ENCODE assay signal across 8 cellular contexts in genomic region chr1:176204655-176205054, GRCh38. TPM values are rescaled to one million over a fixed set of nuclear protein-coding genes. Genes with fewer than 3 reads are reported as not detected.
DNase-seq lines count a peak whose midpoint lies in the region; ATAC-seq and TF ChIP-seq lines count a peak whose summit lies in the region.
"Not testable (repeated sequence)": the region's sequence is repeated elsewhere in the genome, so short reads cannot be mapped to it uniquely, and the experiment has no call there.

No MANE protein-coding gene starts in this region.

- not testable (repeated sequence) for H3K27me3 Mint-ChIP-seq in T-helper 2 cell treated with Interferon-gamma antibody and Interleukin-4, amounts not matched to agents 5 μg/mL and 100 μg/mL, for 36 hours (ENCODE audit: low read depth); effector memory CD8-positive, alpha-beta T cell; neural progenitor cell (ENCODE audit: insufficient read depth, low read depth)
- H3K27me3 Mint-ChIP-seq in immature natural killer cell (ENCODE audit: low read depth in 3 of 3), result peaks cover 10 to 17% (median 13%) of the 10 kb centered on the region in 3 donors

- not testable (repeated sequence) for DNase-seq in DND-41; T-helper 2 cell treated with Interferon-gamma antibody and Interleukin-4, amounts not matched to agents 5 μg/mL and 100 μg/mL, for 36 hours (ENCODE audit: low spot score); activated naive CD4-positive, alpha-beta T cell treated with anti-CD3 and anti-CD28 coated beads, Interleukin-2, amount 50 U/mL, for 72 hours (ENCODE audit: low spot score in 2 of 2); effector memory CD8-positive, alpha-beta T cell; immature natural killer cell; neural progenitor cell (ENCODE audit: low spot score)
- DNase-seq in KBM-7 (peak; percentile 10), upper lobe of left lung (peak in 1 of 2 donors; percentile 33)

- TF ChIP-seq CTCF in DND-41 (IDR thresholded peaks at IDR 0.05; ENCODE audit: borderline replicate concordance, extremely low read depth, low read length, poor library complexity, severe bottlenecking); neural progenitor cell (IDR thresholded peaks at IDR 0.05); upper lobe of left lung (IDR thresholded peaks at IDR 0.05): not testable (repeated sequence)

- H3K27ac ChIP-seq in DND-41 (ENCODE audit: low read length), result peak overlapping the region; percentile 95; the same call in 1 of the 2 replicates
- H3K27ac ChIP-seq in neural progenitor cell, result not testable (repeated sequence)
- peak overlapping the region; percentile 3 to 99 (median 99) for H3K27ac ChIP-seq in upper lobe of left lung

- H3K27ac Mint-ChIP-seq in T-helper 2 cell treated with Interferon-gamma antibody and Interleukin-4, amounts not matched to agents 5 μg/mL and 100 μg/mL, for 36 hours; effector memory CD8-positive, alpha-beta T cell; neural progenitor cell: not testable (repeated sequence)
- peak overlapping the region; percentile 76 to 100 for H3K27ac Mint-ChIP-seq in activated naive CD4-positive, alpha-beta T cell treated with anti-CD3 and anti-CD28 coated beads, Interleukin-2, amount 50 U/mL, for 72 hours
- H3K27ac Mint-ChIP-seq in immature natural killer cell, result peak overlapping the region in 3 of 6 donors; percentile 30 to 47 (median 41)

- H3K4me3 ChIP-seq in DND-41 (ENCODE audit: low read depth in 1 of 2, low read length in 2 of 2) (peak overlapping the region in 1 of 2 experiments; percentile 77; a peak in 3 of 4 replicates), neural progenitor cell (peak overlapping the region; percentile 88), upper lobe of left lung (peak overlapping the region in 2 of 4 donors; percentile 81 to 98)

- H4K20me1 ChIP-seq in DND-41 (ENCODE audit: insufficient read depth, low read length) (peaks cover 61% of the 10 kb centered on the region), neural progenitor cell (ENCODE audit: low read depth) (peaks cover 36% of the 10 kb centered on the region)

- TF ChIP-seq POLR2A in upper lobe of left lung (IDR thresholded peaks at IDR 0.05), result not testable (repeated sequence)

- peak overlapping the region; percentile 96 for H3K9ac ChIP-seq in DND-41 (ENCODE audit: low read depth, low read length)
- H3K9ac ChIP-seq in neural progenitor cell, result not testable (repeated sequence)

- H3K4me1 ChIP-seq in DND-41 (ENCODE audit: insufficient read depth, low read length) (peaks cover 45% of the 10 kb centered on the region), neural progenitor cell (peaks cover 13% of the 10 kb centered on the region), upper lobe of left lung (peaks cover 28 to 39% (median 33%) of the 10 kb centered on the region in 4 donors)

- 72 to 76% methylated on average over 9 of the region's 9 CpGs for WGBS in upper lobe of left lung, 2 donors

- not testable (repeated sequence) for H2AFZ ChIP-seq in DND-41 (ENCODE audit: low read depth, low read length); neural progenitor cell (replicated peaks)

- H3K9me3 Mint-ChIP-seq in T-helper 2 cell treated with Interferon-gamma antibody and Interleukin-4, amounts not matched to agents 5 μg/mL and 100 μg/mL, for 36 hours; activated naive CD4-positive, alpha-beta T cell treated with anti-CD3 and anti-CD28 coated beads, Interleukin-2, amount 50 U/mL, for 72 hours; effector memory CD8-positive, alpha-beta T cell; immature natural killer cell: not testable (repeated sequence)
- H3K9me3 Mint-ChIP-seq in neural progenitor cell, result peaks cover 13% of the 10 kb centered on the region

- H3K36me3 ChIP-seq in DND-41 (ENCODE audit: insufficient read depth, low read length); neural progenitor cell; upper lobe of left lung: not testable (repeated sequence)

- H3K4me2 ChIP-seq in DND-41 (ENCODE audit: insufficient read depth, low read length) (peak overlapping the region; percentile 72), neural progenitor cell (peak overlapping the region; percentile 91)

- peak overlapping the region; percentile 96 for H3K4me3 Mint-ChIP-seq in T-helper 2 cell treated with Interferon-gamma antibody and Interleukin-4, amounts not matched to agents 5 μg/mL and 100 μg/mL, for 36 hours
- peak overlapping the region; percentile 89 to 94 for H3K4me3 Mint-ChIP-seq in effector memory CD8-positive, alpha-beta T cell
- peak overlapping the region; percentile 81 to 97 (median 94) for H3K4me3 Mint-ChIP-seq in immature natural killer cell
- H3K4me3 Mint-ChIP-seq in neural progenitor cell, result peak overlapping the region; percentile 97

- H3K36me3 Mint-ChIP-seq in T-helper 2 cell treated with Interferon-gamma antibody and Interleukin-4, amounts not matched to agents 5 μg/mL and 100 μg/mL, for 36 hours (ENCODE audit: low read depth), result peaks cover 15% of the 10 kb centered on the region
- peaks cover 23 to 43% of the 10 kb centered on the region in 2 donors for H3K36me3 Mint-ChIP-seq in activated naive CD4-positive, alpha-beta T cell treated with anti-CD3 and anti-CD28 coated beads, Interleukin-2, amount 50 U/mL, for 72 hours
- peaks cover 17% of the 10 kb centered on the region for H3K36me3 Mint-ChIP-seq in effector memory CD8-positive, alpha-beta T cell (ENCODE audit: insufficient read depth)
- not testable (repeated sequence) for H3K36me3 Mint-ChIP-seq in immature natural killer cell
- peaks cover 10% of the 10 kb centered on the region for H3K36me3 Mint-ChIP-seq in neural progenitor cell

- not testable (repeated sequence) for H3K27me3 ChIP-seq in DND-41 (ENCODE audit: insufficient read depth, low read length, poor library complexity); neural progenitor cell; upper lobe of left lung

- not testable (repeated sequence) for H3K9me3 ChIP-seq in DND-41 (ENCODE audit: insufficient read depth, low read length, severe bottlenecking); neural progenitor cell (ENCODE audit: low read depth); upper lobe of left lung

- H3K79me2 ChIP-seq in DND-41 (ENCODE audit: insufficient read depth, low read length) (peaks cover 83% of the 10 kb centered on the region), neural progenitor cell (ENCODE audit: low read depth) (peaks cover 83% of the 10 kb centered on the region)

- H3F3A ChIP-seq in neural progenitor cell (ENCODE audit: low read depth), result peaks cover 16% of the 10 kb centered on the region

- in situ Hi-C loops in KBM-7 (cut with MboI; ENCODE audit: low pct_unique_long_range_greater_than_20kb, low sequenced_read_pairs), result not testable (repeated sequence)

- ATAC-seq in DND-41 (ENCODE audit: insufficient read depth, low read depth); activated naive CD4-positive, alpha-beta T cell treated with anti-CD3 and anti-CD28 coated beads, Interleukin-2, amount 50 U/mL, for 72 hours; effector memory CD8-positive, alpha-beta T cell (replicated peaks); upper lobe of left lung (ENCODE audit: low FRiP score in 2 of 2): not testable (repeated sequence)

- peaks cover 32% of the 10 kb centered on the region for H3K4me1 Mint-ChIP-seq in T-helper 2 cell treated with Interferon-gamma antibody and Interleukin-4, amounts not matched to agents 5 μg/mL and 100 μg/mL, for 36 hours (ENCODE audit: low read depth)
- peaks cover 48 to 55% of the 10 kb centered on the region in 2 donors for H3K4me1 Mint-ChIP-seq in effector memory CD8-positive, alpha-beta T cell (ENCODE audit: low read depth in 2 of 2)
- H3K4me1 Mint-ChIP-seq in immature natural killer cell (peaks cover 58 to 78% of the 10 kb centered on the region in 2 donors), neural progenitor cell (peaks cover 20% of the 10 kb centered on the region)

- TF ChIP-seq EP300 in upper lobe of left lung (IDR thresholded peaks at IDR 0.05), result not testable (repeated sequence)

RNA-seq across cellular contexts. Expression of gene COP1, which starts 2.4 kb away (rescaled TPM):
- total RNA-seq in activated naive CD4-positive, alpha-beta T cell treated with anti-CD3 and anti-CD28 coated beads, Interleukin-2, amount 50 U/mL, for 72 hours, result 10 to 100 TPM; 43.6 to 64.1 TPM
- 10 to 100 TPM; 28.3 to 42.2 (median 37.4) TPM for polyA plus RNA-seq in immature natural killer cell
- 71.3 and 98.5 TPM in 2 replicates for total RNA-seq in neural progenitor cell (ENCODE audit: low replicate concordance)
- total RNA-seq in upper lobe of left lung, result 100 to 1,000 TPM in 1 of 6 donors, 10 to 100 TPM in 5; 40.4 to 113 (median 68.3) TPM
